ENCODE assay signal across 8 cellular contexts in genomic region chr3:36142746-36143145, GRCh38.
"Had no signal": no experiment of that assay in that cellular context is flagged by ENCODE, and none has a peak within 500 bp of the region (broad histone marks: within the 10 kb centered on the region; RNA-seq: fewer than 3 reads in every experiment).

No MANE protein-coding gene starts in this region.

- H3K4me3 ChIP-seq: K562 had no signal

- DNase-seq: IMR-90, KBM-7, KG1 had no signal

- H3K27me3 Mint-ChIP-seq: IgD-negative memory B cell had no signal

- H3K27ac ChIP-seq: HL-60 had no signal

- H3K9me3 Mint-ChIP-seq: IgD-negative memory B cell had no signal

- FAIRE-seq: HepG2, HTR-8/SVneo, K562 had no signal

- H3K36me3 Mint-ChIP-seq: IgD-negative memory B cell had no signal

- H3K4me3 Mint-ChIP-seq: IgD-negative memory B cell had no signal

- H3K4me1 Mint-ChIP-seq: IgD-negative memory B cell had no signal

- H3K27ac Mint-ChIP-seq: IgD-negative memory B cell had no signal

- ATAC-seq: HepG2, K562 had no signal
